In genomic region chr15:74598126-74598842, GRCh38 we compare ENCODE assay signal across 1 cellular context.
TF ChIP-seq lines count a peak whose summit lies in the region.

No MANE protein-coding gene starts in this region.

TF ChIP-seq in PFSK-1, 5 proteins besides CTCF, POLR2A, EP300 and RAD21:
- TF ChIP-seq TAF1 (IDR thresholded peaks at IDR 0.05; ENCODE audit: borderline replicate concordance, insufficient read depth, low read length), result no peak
- TF ChIP-seq REST (IDR thresholded peaks at IDR 0.05; ENCODE audit: insufficient read depth in 1 of 2, low read depth in 2 of 2, low read length in 2 of 2), result no peak
- TF ChIP-seq SIN3A (IDR thresholded peaks at IDR 0.05; ENCODE audit: borderline replicate concordance, insufficient read depth, low read length), result no peak
- TF ChIP-seq FOXP2 (optimal IDR thresholded peaks at IDR 0.05; ENCODE audit: borderline replicate concordance, extremely low read depth, extremely low read length, insufficient read depth), result no peak
- 0 out of 2 replicates have a peak, but pooled peaks have one; percentile 17 for TF ChIP-seq POLR2AphosphoS5 (IDR thresholded peaks at IDR 0.05; ENCODE audit: low read depth, low read length)
